Comparison of ENCODE assay signal across 23 cellular contexts in the genomic region with DNA sequence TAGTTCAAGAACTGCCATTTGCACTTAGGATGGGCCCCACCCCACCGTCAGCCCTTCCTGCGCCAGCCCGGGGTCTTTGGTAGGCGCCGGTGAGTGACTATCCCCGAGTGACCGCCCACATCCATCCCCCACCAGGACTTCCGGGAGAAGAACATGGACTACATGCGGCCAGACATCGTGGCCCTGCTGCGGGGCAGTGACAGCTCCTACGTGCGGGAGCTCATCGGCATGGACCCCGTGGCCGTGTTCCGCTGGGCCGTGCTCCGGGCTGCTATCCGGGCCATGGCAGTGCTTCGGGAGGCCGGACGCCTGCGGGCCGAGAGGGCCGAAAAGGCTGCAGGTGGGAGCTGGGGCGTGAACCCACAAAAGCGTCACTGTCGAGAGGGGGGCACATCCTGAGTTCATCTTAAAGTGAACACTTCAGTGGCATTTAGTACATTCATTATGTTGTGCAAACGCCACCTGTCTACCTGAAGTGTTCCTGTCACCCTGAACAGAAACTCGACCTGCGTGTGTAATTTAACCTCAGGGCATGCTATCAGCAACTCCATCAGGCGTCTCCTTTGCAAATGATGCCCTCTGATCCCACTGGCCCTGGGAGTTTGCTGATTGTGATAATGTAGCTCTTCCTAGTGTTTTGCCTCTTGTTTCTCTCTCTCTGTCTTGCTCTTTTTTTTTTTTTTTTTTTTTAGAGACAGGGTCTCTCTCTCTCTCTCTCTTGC. TPM values are rescaled to one million over a fixed set of nuclear protein-coding genes. Genes with fewer than 3 reads are reported as not detected.
DNase-seq lines count a peak whose midpoint lies in the region; ATAC-seq, FAIRE-seq and TF ChIP-seq lines count a peak whose summit lies in the region.
"Had no signal": no experiment of that assay in that cellular context is flagged by ENCODE, and none has a peak within 500 bp of the region (broad histone marks: within the 10 kb centered on the region; RNA-seq: fewer than 3 reads in every experiment).

No MANE protein-coding gene starts in this region.

- H3K36me3 ChIP-seq in Caco-2 (ENCODE audit: control insufficient read depth, insufficient read depth, low read length) = no peaks in the 10 kb centered on the region; the same call in 1 of the 2 replicates

- TF ChIP-seq CTCF in Caco-2 (IDR thresholded peaks at IDR 0.05; ENCODE audit: insufficient read depth in 1 of 2, low read depth in 1 of 2, low read length in 1 of 2, severe bottlenecking in 1 of 2, unreplicated experiment in 1 of 2) (no peak), foreskin keratinocyte (conservative IDR thresholded peaks at IDR 0.05) (peak; percentile 6)

- no peak overlapping the region for H3K27ac ChIP-seq in foreskin keratinocyte
- H3K27ac ChIP-seq: suprapubic skin, vagina had no signal

- ATAC-seq in foreskin keratinocyte (no peak), left cardiac atrium (no peak)
- ATAC-seq: effector memory CD8-positive, alpha-beta T cell had no signal

- H3K36me3 Mint-ChIP-seq in Caco-2 (ENCODE audit: insufficient read depth, unreplicated experiment) = peaks cover 35% of the 10 kb centered on the region

- FAIRE-seq in H54 (lab: Jason Lieb, UNC) = no peak

- no peaks in the 10 kb centered on the region for H3K27me3 Mint-ChIP-seq in Caco-2 (ENCODE audit: insufficient read depth, unreplicated experiment)
- H3K27me3 Mint-ChIP-seq: activated CD4-positive, alpha-beta T cell treated with anti-CD3 and anti-CD28 coated beads, Interleukin-2, amount 10 ng/mL, durations not matched to agents 7 days and 5 days; brain; effector memory CD8-positive, alpha-beta T cell had no signal

- DNase-seq in NCI-H1417 (lab: John Stamatoyannopoulos, UW) (peak in 2 of 3 experiments; percentile 3 to 51), NCI-H1417 treated with DMSO at 0.1 percent for 48 hours (lab: John Stamatoyannopoulos, UW) (no peak), Caco-2 (peak; percentile 38 to 66), NCI-H510A treated with DMSO at 0.1 percent for 48 hours (lab: John Stamatoyannopoulos, UW) (peak; percentile 43), foreskin keratinocyte (no peak), Ammon's horn (ENCODE audit: low spot score) (no peak), left cardiac atrium (no peak), H54 (ENCODE audit: insufficient read length, low spot score) (no peak)
- DNase-seq: 8988T; activated CD4-positive, alpha-beta T cell treated with anti-CD3 and anti-CD28 coated beads, Interleukin-2, amount 10 ng/mL, durations not matched to agents 7 days and 5 days; activated T-cell treated with anti-CD3 and anti-CD28 coated beads, Interleukin-2, amount 50 U/mL, for 1 hour; AML-193; effector memory CD8-positive, alpha-beta T cell; GDM1; MM.1S; NCI-H1930; NCI-H526; Right ventricle myocardium superior had no signal

- no peak overlapping the region for H3K4me3 Mint-ChIP-seq in Caco-2 (ENCODE audit: unreplicated experiment)
- H3K4me3 Mint-ChIP-seq: activated CD4-positive, alpha-beta T cell treated with anti-CD3 and anti-CD28 coated beads, Interleukin-2, amount 10 ng/mL, durations not matched to agents 7 days and 5 days; brain; effector memory CD8-positive, alpha-beta T cell; mesothelial cell of epicardium; nephron had no signal

- CTCF ChIA-PET in Caco-2 (lab: Charles Lee) = interaction anchor here (0.6 to 0.7 kb wide), 2 partner anchors 140 to 1635 kb away, joined by 3 to 5 read pairs; no protein-coding TSS in a partner anchor

- peaks cover 5% of the 10 kb centered on the region; the same call in 1 of the 2 replicates for H3K4me1 ChIP-seq in Caco-2
- H3K4me1 ChIP-seq in foreskin keratinocyte = no peaks in the 10 kb centered on the region
- H3K4me1 ChIP-seq: suprapubic skin, vagina had no signal

- H3K4me3 ChIP-seq in Caco-2 (ENCODE audit: low read depth, low read length) = no peak overlapping the region
- H3K4me3 ChIP-seq: suprapubic skin, vagina had no signal

- H3K27me3 ChIP-seq in Caco-2 (replicated peaks; ENCODE audit: control insufficient read depth, insufficient read depth, low read length) = no peaks in the 10 kb centered on the region
- no peaks in the 10 kb centered on the region for H3K27me3 ChIP-seq in foreskin keratinocyte
- H3K27me3 ChIP-seq: suprapubic skin, vagina had no signal

- no peak for TF ChIP-seq POLR2A in H54 (IDR thresholded peaks at IDR 0.05; ENCODE audit: low read depth, low read length)

- no peaks in the 10 kb centered on the region for H3K9me3 ChIP-seq in Caco-2
- H3K9me3 ChIP-seq: suprapubic skin, vagina had no signal

- H3K9me3 Mint-ChIP-seq in Caco-2 (ENCODE audit: unreplicated experiment) = no peaks in the 10 kb centered on the region
- H3K9me3 Mint-ChIP-seq: activated CD4-positive, alpha-beta T cell treated with anti-CD3 and anti-CD28 coated beads, Interleukin-2, amount 10 ng/mL, durations not matched to agents 7 days and 5 days; brain; effector memory CD8-positive, alpha-beta T cell; mesothelial cell of epicardium; nephron had no signal

- intact Hi-C loops in Caco-2 (cut with micrococcal nuclease; ENCODE audit: unreplicated experiment) = no loop called here
- intact Hi-C loops in left cardiac atrium (cut with DNase I) = no loop called here

- peaks cover 7% of the 10 kb centered on the region for H3K4me1 Mint-ChIP-seq in Caco-2 (ENCODE audit: low read depth, unreplicated experiment)
- H3K4me1 Mint-ChIP-seq: activated CD4-positive, alpha-beta T cell treated with anti-CD3 and anti-CD28 coated beads, Interleukin-2, amount 10 ng/mL, durations not matched to agents 7 days and 5 days; brain; mesothelial cell of epicardium; nephron had no signal

- peak overlapping the region; percentile 44 for H3K27ac Mint-ChIP-seq in Caco-2 (ENCODE audit: unreplicated experiment)
- H3K27ac Mint-ChIP-seq: activated CD4-positive, alpha-beta T cell treated with anti-CD3 and anti-CD28 coated beads, Interleukin-2, amount 10 ng/mL, durations not matched to agents 7 days and 5 days; brain; mesothelial cell of epicardium; nephron had no signal

- POLR2A ChIA-PET in Caco-2 (lab: Charles Lee) = interaction anchor here (0.6 kb wide), 1 partner anchor 38 kb away, joined by 4 read pairs; no protein-coding TSS in a partner anchor

- no TSS peak for BruUV-seq in Caco-2 (replicated peaks; lab: Mats Ljungman, UMichigan)

RNA-seq across cellular contexts. Expression of a gene that starts 42.4 kb away (rescaled TPM):
- total RNA-seq in Caco-2 (2022) (20.2 and 20.7 TPM in 2 replicates), foreskin keratinocyte (20.7 and 21.5 TPM in 2 replicates), left cardiac atrium (10 to 100 TPM; 22.5 to 23.4 TPM)
- polyA plus RNA-seq in foreskin keratinocyte = 33.1 and 36.8 TPM in 2 replicates

RNA-seq across cellular contexts. Expression of a gene that starts 53.2 kb away (rescaled TPM):
- 14.9 and 20.3 TPM in 2 replicates for total RNA-seq in Caco-2 (2022)
- total RNA-seq in foreskin keratinocyte = 12.3 and 14.4 TPM in 2 replicates
- 16.7 and 21.7 TPM in 2 replicates for polyA plus RNA-seq in foreskin keratinocyte
- total RNA-seq in left cardiac atrium = 10 to 100 TPM; 18.7 to 25.3 TPM

Comparison
In these comparisons a context has a peak if more than half of its experiments do, and no peak if none do; other contexts are left out.
1. DNase-seq: peak in NCI-H1417 (2 of 3), Caco-2 (2 of 2) and NCI-H510A treated with DMSO at 0.1 percent for 48 hours (single experiment); none in NCI-H1417 treated with DMSO at 0.1 percent for 48 hours (single experiment), foreskin keratinocyte (0 of 2), Ammon's horn (single experiment), left cardiac atrium (single experiment) and H54 (single experiment).